9 cellular contexts compared by ENCODE assay signal in the genomic region with DNA sequence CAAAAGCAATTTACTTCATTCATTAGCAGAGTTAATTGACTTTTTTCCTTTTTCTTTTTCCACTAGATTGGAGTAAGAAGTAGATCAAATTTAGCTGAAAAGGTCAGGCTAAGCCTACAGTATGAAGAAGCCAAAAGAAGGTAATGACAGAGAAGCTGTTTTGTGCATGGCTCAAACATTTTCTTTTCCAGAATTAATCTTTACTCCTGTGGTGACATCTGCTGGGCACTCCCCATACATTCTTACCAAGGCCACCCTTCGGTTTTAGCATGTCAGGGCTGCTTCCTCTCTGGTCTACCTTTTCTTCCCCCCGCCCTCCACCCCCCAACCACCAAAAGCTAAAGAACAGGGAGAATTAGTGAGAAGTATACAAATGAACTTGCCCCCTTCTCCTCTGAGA.
A peak's percentile ranks its signal among the peaks of the same experiment; 100 is the strongest.
DNase-seq lines count a peak whose midpoint lies in the region; ATAC-seq and TF ChIP-seq lines count a peak whose summit lies in the region.
"Had no signal": no experiment of that assay in that cellular context is flagged by ENCODE, and none has a peak within 500 bp of the region (broad histone marks: within the 10 kb centered on the region; RNA-seq: fewer than 3 reads in every experiment).

No MANE protein-coding gene starts in this region.

- H3K9me3 Mint-ChIP-seq in MCF 10A (ENCODE audit: unreplicated experiment), result no peaks in the 10 kb centered on the region
- H3K9me3 Mint-ChIP-seq in type B pancreatic cell, result no peaks in the 10 kb centered on the region
- no peaks in the 10 kb centered on the region for H3K9me3 Mint-ChIP-seq in CD4-positive, alpha-beta T cell
- H3K9me3 Mint-ChIP-seq: activated naive CD4-positive, alpha-beta T cell treated with anti-CD3 and anti-CD28 coated beads, Interleukin-2, amount 50 U/mL, for 24 hours had no signal

- H3K27ac Mint-ChIP-seq in MCF 10A (ENCODE audit: low read depth, unreplicated experiment) (no peak overlapping the region), type B pancreatic cell (no peak overlapping the region)
- no peak overlapping the region for H3K27ac Mint-ChIP-seq in CD4-positive, alpha-beta T cell
- H3K27ac Mint-ChIP-seq: activated naive CD4-positive, alpha-beta T cell treated with anti-CD3 and anti-CD28 coated beads, Interleukin-2, amount 50 U/mL, for 24 hours had no signal

- intact Hi-C loops in MCF 10A (cut with micrococcal nuclease), result loop anchor here (1.0 kb wide), 3 partner anchors 151 to 312 kb away; a partner anchor contains a TSS
- intact Hi-C loops in breast epithelium (cut with DNase I; ENCODE audit: low total_unique reads), result loop anchor here (10.0 kb wide), 1 partner anchor 315 kb away; no protein-coding TSS in a partner anchor
- intact Hi-C loops in left ventricle myocardium inferior (cut with micrococcal nuclease), result no loop called here
- intact Hi-C loops in colonic mucosa (cut with DNase I), result no loop called here
- intact Hi-C loops in CD4-positive, alpha-beta T cell (cut with DNase I, micrococcal nuclease), result no loop called here

- TF ChIP-seq POLR2A in breast epithelium (IDR thresholded peaks at IDR 0.05), result no peak

- H3K9ac ChIP-seq in colonic mucosa (ENCODE audit: low read depth in 2 of 2, low read length in 2 of 2), result no peak overlapping the region

- H3K4me1 Mint-ChIP-seq in MCF 10A (ENCODE audit: insufficient read depth, unreplicated experiment), result no peaks in the 10 kb centered on the region
- peaks cover 4% of the 10 kb centered on the region for H3K4me1 Mint-ChIP-seq in type B pancreatic cell (ENCODE audit: unreplicated experiment)
- H3K4me1 Mint-ChIP-seq in CD4-positive, alpha-beta T cell (ENCODE audit: low read depth), result no peaks in the 10 kb centered on the region
- H3K4me1 Mint-ChIP-seq: activated naive CD4-positive, alpha-beta T cell treated with anti-CD3 and anti-CD28 coated beads, Interleukin-2, amount 50 U/mL, for 24 hours had no signal

- DNase-seq in MCF 10A (ENCODE audit: unreplicated experiment), result peak; percentile 54
- no peak for DNase-seq in breast epithelium (ENCODE audit: low spot score in 2 of 2)
- peak in 1 of 2 experiments; percentile 23 for DNase-seq in HL-60 (ENCODE audit: low read depth in 1 of 2, low spot score in 1 of 2)
- DNase-seq in SW480 (ENCODE audit: low spot score), result peak; percentile 33
- DNase-seq in left ventricle myocardium inferior, result no peak
- DNase-seq in type B pancreatic cell (ENCODE audit: extremely low spot score, unreplicated experiment), result no peak
- DNase-seq in colonic mucosa, result no peak
- no peak for DNase-seq in CD4-positive, alpha-beta T cell

- H3K27ac ChIP-seq in breast epithelium, result no peak overlapping the region
- H3K27ac ChIP-seq in HL-60 (replicated peaks), result no peak overlapping the region
- no peak overlapping the region for H3K27ac ChIP-seq in left ventricle myocardium inferior (replicated peaks)
- no peak overlapping the region for H3K27ac ChIP-seq in colonic mucosa
- no peak overlapping the region for H3K27ac ChIP-seq in CD4-positive, alpha-beta T cell (ENCODE audit: low read depth, low read length)

- H3K4me3 ChIP-seq in breast epithelium, result no peak overlapping the region
- H3K4me3 ChIP-seq in HL-60 (replicated peaks; ENCODE audit: insufficient read depth, low read length), result no peak overlapping the region
- H3K4me3 ChIP-seq in left ventricle myocardium inferior, result no peak overlapping the region
- H3K4me3 ChIP-seq in colonic mucosa, result no peak overlapping the region

- POLR2A ChIA-PET in MCF 10A (lab: Yijun Ruan, JAX), result interaction anchor here (0.6 to 3.0 kb wide), 5 partner anchors 103 to 312 kb away, joined by 3 to 19 read pairs (median 5); a partner anchor contains a TSS
- POLR2A ChIA-PET in CD4-positive, alpha-beta T cell (lab: Charles Lee), result no interaction called here

- H3K36me3 Mint-ChIP-seq in MCF 10A (ENCODE audit: insufficient read depth, unreplicated experiment) (peaks cover 37% of the 10 kb centered on the region), type B pancreatic cell (peaks cover 8% of the 10 kb centered on the region)
- H3K36me3 Mint-ChIP-seq in CD4-positive, alpha-beta T cell (ENCODE audit: low read depth), result no peaks in the 10 kb centered on the region
- H3K36me3 Mint-ChIP-seq: activated naive CD4-positive, alpha-beta T cell treated with anti-CD3 and anti-CD28 coated beads, Interleukin-2, amount 50 U/mL, for 24 hours had no signal

- H3K27me3 Mint-ChIP-seq in MCF 10A (ENCODE audit: insufficient read depth, unreplicated experiment), result no peaks in the 10 kb centered on the region
- no peaks in the 10 kb centered on the region for H3K27me3 Mint-ChIP-seq in type B pancreatic cell
- no peaks in the 10 kb centered on the region for H3K27me3 Mint-ChIP-seq in CD4-positive, alpha-beta T cell
- H3K27me3 Mint-ChIP-seq: activated naive CD4-positive, alpha-beta T cell treated with anti-CD3 and anti-CD28 coated beads, Interleukin-2, amount 50 U/mL, for 24 hours had no signal

- H3K4me3 Mint-ChIP-seq in MCF 10A (ENCODE audit: unreplicated experiment) (no peak overlapping the region), type B pancreatic cell (no peak overlapping the region)
- H3K4me3 Mint-ChIP-seq in CD4-positive, alpha-beta T cell, result no peak overlapping the region
- H3K4me3 Mint-ChIP-seq: activated naive CD4-positive, alpha-beta T cell treated with anti-CD3 and anti-CD28 coated beads, Interleukin-2, amount 50 U/mL, for 24 hours had no signal

- H3K9me3 ChIP-seq in breast epithelium, result no peaks in the 10 kb centered on the region
- no peaks in the 10 kb centered on the region for H3K9me3 ChIP-seq in left ventricle myocardium inferior (replicated peaks)
- no peaks in the 10 kb centered on the region for H3K9me3 ChIP-seq in colonic mucosa
- no peaks in the 10 kb centered on the region for H3K9me3 ChIP-seq in CD4-positive, alpha-beta T cell (ENCODE audit: control insufficient read depth, low read length)

- no peaks in the 10 kb centered on the region for H3K36me3 ChIP-seq in breast epithelium
- H3K36me3 ChIP-seq in left ventricle myocardium inferior, result peaks cover 48% of the 10 kb centered on the region
- H3K36me3 ChIP-seq in colonic mucosa, result no peaks in the 10 kb centered on the region

- no peak for ATAC-seq in CD4-positive, alpha-beta T cell (ENCODE audit: poor library complexity)

- H3K27me3 ChIP-seq in breast epithelium (no peaks in the 10 kb centered on the region), HL-60 (ENCODE audit: insufficient read depth, poor library complexity, severe bottlenecking) (no peaks in the 10 kb centered on the region), left ventricle myocardium inferior (ENCODE audit: low read depth) (no peaks in the 10 kb centered on the region), colonic mucosa (no peaks in the 10 kb centered on the region)
- H3K27me3 ChIP-seq in CD4-positive, alpha-beta T cell (ENCODE audit: control insufficient read depth, insufficient read depth, low read length), result no peaks in the 10 kb centered on the region

- no TSS peak for BruUV-seq in MCF 10A (replicated peaks; lab: Mats Ljungman, UMichigan)

- CTCF ChIA-PET in MCF 10A (lab: Yijun Ruan, JAX), result interaction anchor here (0.6 to 10.7 kb wide), 38 partner anchors 9 to 356 kb away, joined by 3 to 226 read pairs (median 4); a partner anchor contains a TSS
- CTCF ChIA-PET in CD4-positive, alpha-beta T cell (lab: Charles Lee), result interaction anchor here (0.6 to 0.7 kb wide), 3 partner anchors 34 to 193 kb away, joined by 3 to 4 read pairs (median 3); no protein-coding TSS in a partner anchor

- H3K4me1 ChIP-seq in breast epithelium (no peaks in the 10 kb centered on the region), left ventricle myocardium inferior (no peaks in the 10 kb centered on the region), colonic mucosa (no peaks in the 10 kb centered on the region)

- TF ChIP-seq CTCF in MCF 10A (IDR thresholded peaks at IDR 0.05; ENCODE audit: unreplicated experiment) (peak; percentile 43), breast epithelium (IDR thresholded peaks at IDR 0.05) (no peak), HL-60 (IDR thresholded peaks at IDR 0.05; ENCODE audit: insufficient read depth, low read length) (peak; percentile 5), left ventricle myocardium inferior (IDR thresholded peaks at IDR 0.05; ENCODE audit: borderline replicate concordance) (peak; percentile 59), type B pancreatic cell (conservative IDR thresholded peaks at IDR 0.05) (peak; percentile 68), colonic mucosa (IDR thresholded peaks at IDR 0.05) (no peak)
- no peak for TF ChIP-seq CTCF in CD4-positive, alpha-beta T cell (IDR thresholded peaks at IDR 0.05)

Comparison
In these comparisons a context has a peak if more than half of its experiments do, and no peak if none do; other contexts are left out.
1. DNase-seq: peak in MCF 10A (single experiment) and SW480 (single experiment); none in breast epithelium (0 of 2), left ventricle myocardium inferior (single experiment), type B pancreatic cell (single experiment), colonic mucosa (single experiment) and CD4-positive, alpha-beta T cell (0 of 10).
2. CTCF ChIP-seq: peak in MCF 10A (single experiment), HL-60 (single experiment), left ventricle myocardium inferior (single experiment) and type B pancreatic cell (single experiment); none in breast epithelium (0 of 3), colonic mucosa (single experiment) and CD4-positive, alpha-beta T cell (single experiment).
3. intact Hi-C loops: an anchor here in MCF 10A (1.0 kb wide) and breast epithelium (10.0 kb wide); none called in left ventricle myocardium inferior, colonic mucosa and CD4-positive, alpha-beta T cell.